In the genomic region with DNA sequence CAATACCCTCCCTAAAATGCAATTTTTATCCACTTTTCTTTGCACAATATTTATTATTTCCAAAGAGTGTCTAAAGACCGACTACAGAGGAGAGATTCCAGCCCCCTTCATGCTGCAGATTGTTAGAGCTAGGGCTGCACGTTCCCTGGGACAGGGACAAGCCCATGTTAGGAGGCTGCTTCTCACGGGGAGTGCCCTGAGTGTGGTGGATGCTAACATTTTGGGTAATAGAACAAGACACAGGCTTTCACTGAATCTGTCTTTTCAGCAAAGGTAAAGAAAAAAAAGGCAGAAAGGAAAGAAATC, we compare ENCODE assay signal across 15 cellular contexts.
A peak's percentile ranks its signal among the peaks of the same experiment; 100 is the strongest.
DNase-seq lines count a peak whose midpoint lies in the region; ATAC-seq and TF ChIP-seq lines count a peak whose summit lies in the region.
"Had no signal": no experiment of that assay in that cellular context is flagged by ENCODE, and none has a peak within 500 bp of the region (broad histone marks: within the 10 kb centered on the region; RNA-seq: fewer than 3 reads in every experiment).

No MANE protein-coding gene starts in this region.

- no peak for DNase-seq in IMR-90
- DNase-seq in esophagus muscularis mucosa (ENCODE audit: extremely low spot score): no peak
- DNase-seq in mesothelial cell of epicardium (ENCODE audit: low spot score in 2 of 2, unreplicated experiment in 2 of 2): no peak
- DNase-seq in suprapubic skin (ENCODE audit: low spot score in 2 of 2): no peak
- DNase-seq in NK-92 treated with Interleukin-12 subunit alpha and Interleukin-12 subunit beta, amount 100 ng/mL, for 24 hours (lab: John Stamatoyannopoulos, UW): no peak
- DNase-seq in central memory CD4-positive, alpha-beta T cell: no peak
- no peak for DNase-seq in NCI-H1694 treated with DMSO at 0.1 percent for 48 hours (lab: John Stamatoyannopoulos, UW)
- DNase-seq: NCI-H187 treated with DMSO at 0.1 percent for 48 hours, NCI-H69, nephron progenitor cell, SHP77 treated with DMSO at 0.1 percent for 48 hours had no signal

- H3K4me1 ChIP-seq in IMR-90 (ENCODE audit: control insufficient read depth, insufficient read depth, low read length) (peaks cover 15% of the 10 kb centered on the region), esophagus muscularis mucosa (peaks cover 0 to 16% (median 8%) of the 10 kb centered on the region in 4 donors), suprapubic skin (peaks cover 24% of the 10 kb centered on the region)

- TF ChIP-seq EP300 in esophagus muscularis mucosa (IDR thresholded peaks at IDR 0.05) (no peak), suprapubic skin (IDR thresholded peaks at IDR 0.05) (no peak)

- peak overlapping the region; percentile 58 for H3K27ac Mint-ChIP-seq in mesothelial cell of epicardium
- H3K27ac Mint-ChIP-seq: activated naive CD4-positive, alpha-beta T cell treated with anti-CD3 and anti-CD28 coated beads, Interleukin-2, amount 50 U/mL, for 24 hours; B cell; IgD-negative memory B cell; nephron progenitor cell had no signal

- no peaks in the 10 kb centered on the region for H3K27me3 ChIP-seq in IMR-90 (ENCODE audit: control insufficient read depth, insufficient read depth, low read length)
- peaks cover 0 to 19% (median 0%) of the 10 kb centered on the region in 4 donors for H3K27me3 ChIP-seq in esophagus muscularis mucosa
- no peaks in the 10 kb centered on the region for H3K27me3 ChIP-seq in suprapubic skin

- H2BK15ac ChIP-seq in IMR-90 (ENCODE audit: low read depth, low read length): peak overlapping the region; percentile 84; the same call in 2 of the 3 replicates

- whole genome bisulfite sequencing in IMR-90 (ENCODE audit: extremely low coverage in 2 of 2, insufficient read length in 1 of 2), 2 experiments: no CpG with 5 or more reads among the region's 3 CpGs
- WGBS in esophagus muscularis mucosa: 71% methylated on average over 3 of the region's 3 CpGs
- 49% methylated on average over 3 of the region's 3 CpGs for WGBS in suprapubic skin

- ATAC-seq in IMR-90 (ENCODE audit: low read depth) (peak; percentile 33), GM21737 (IDR thresholded peaks at IDR 0.05; ENCODE audit: unreplicated experiment) (no peak)

- H4K8ac ChIP-seq in IMR-90 (ENCODE audit: low read depth in 2 of 2, low read length in 2 of 2): peak overlapping the region; percentile 52 to 92

- dilution Hi-C loops in IMR-90 (cut with HindIII; ENCODE audit: low sequenced_read_pairs, unreplicated experiment): no loop called here

- no peak overlapping the region for H3K4me3 Mint-ChIP-seq in mesothelial cell of epicardium
- H3K4me3 Mint-ChIP-seq: activated naive CD4-positive, alpha-beta T cell treated with anti-CD3 and anti-CD28 coated beads, Interleukin-2, amount 50 U/mL, for 24 hours; B cell; IgD-negative memory B cell; nephron progenitor cell had no signal

- peak overlapping the region; percentile 95 for H2BK120ac ChIP-seq in IMR-90 (ENCODE audit: low read depth, low read length)

- H3K9me3 ChIP-seq in IMR-90 (ENCODE audit: control insufficient read depth, insufficient read depth, low read length): peaks cover 2% of the 10 kb centered on the region; the same call in 1 of the 2 replicates
- H3K9me3 ChIP-seq in esophagus muscularis mucosa: peaks cover 0 to 7% (median 0%) of the 10 kb centered on the region in 4 donors
- no peaks in the 10 kb centered on the region for H3K9me3 ChIP-seq in suprapubic skin

- H2BK5ac ChIP-seq in IMR-90 (ENCODE audit: low read depth, low read length, poor library complexity, severe bottlenecking): peak overlapping the region; percentile 84

- H3K4ac ChIP-seq in IMR-90 (ENCODE audit: low read depth, low read length): peak overlapping the region; percentile 91

- peak overlapping the region; percentile 31; the same call in 1 of the 2 replicates for H3K9ac ChIP-seq in IMR-90 (ENCODE audit: low read depth, low read length)

- no TSS peak for BruUV-seq in IMR-90 (replicated peaks; lab: Mats Ljungman, UMichigan)

- POLR2A ChIA-PET in IMR-90 (lab: Charles Lee; ENCODE audit: unreplicated experiment): no interaction called here

- no peaks in the 10 kb centered on the region for H4K20me1 ChIP-seq in IMR-90 (ENCODE audit: insufficient read depth, low read length)

- H2AK9ac ChIP-seq in IMR-90 (replicated peaks; ENCODE audit: low read depth, low read length, poor library complexity): peak overlapping the region; percentile 87

- H2BK20ac ChIP-seq in IMR-90 (ENCODE audit: low read depth, low read length): peak overlapping the region; percentile 90

- no peak for TF ChIP-seq RAD21 in IMR-90 (IDR thresholded peaks at IDR 0.05; ENCODE audit: low read length)

- H3K4me3 ChIP-seq in IMR-90 (ENCODE audit: insufficient read depth, low read depth, low read length) (no peak overlapping the region), esophagus muscularis mucosa (no peak overlapping the region), suprapubic skin (no peak overlapping the region)

- intact Hi-C loops in IMR-90 (cut with micrococcal nuclease): no loop called here
- intact Hi-C loops in esophagus muscularis mucosa (cut with DNase I): no loop called here

- peak overlapping the region; percentile 93 for H2AFZ ChIP-seq in IMR-90 (replicated peaks; ENCODE audit: low read length, poor library complexity)

- peak overlapping the region; percentile 79; the same call in 1 of the 2 replicates for H2AK5ac ChIP-seq in IMR-90 (ENCODE audit: low read depth, low read length)

- peak overlapping the region; percentile 12; the same call in 1 of the 2 replicates for H3K18ac ChIP-seq in IMR-90 (ENCODE audit: low read depth, low read length)

- H3K27me3 Mint-ChIP-seq in mesothelial cell of epicardium (ENCODE audit: low read depth): no peaks in the 10 kb centered on the region

- peak overlapping the region; percentile 84 for H4K91ac ChIP-seq in IMR-90 (ENCODE audit: insufficient read depth, low read depth, low read length)

- H3K56ac ChIP-seq in IMR-90 (ENCODE audit: extremely low read depth, insufficient read depth, low read length): peak overlapping the region; percentile 78

- in situ Hi-C loops in IMR-90 (cut with MboI; ENCODE audit: low sequenced_read_pairs): no loop called here

- peaks cover 3% of the 10 kb centered on the region for H3K9me3 Mint-ChIP-seq in mesothelial cell of epicardium
- H3K9me3 Mint-ChIP-seq: activated naive CD4-positive, alpha-beta T cell treated with anti-CD3 and anti-CD28 coated beads, Interleukin-2, amount 50 U/mL, for 24 hours had no signal

- TF ChIP-seq CTCF in IMR-90 (conservative IDR thresholded peaks at IDR 0.05; ENCODE audit: low read depth, low read length) (no peak), esophagus muscularis mucosa (IDR thresholded peaks at IDR 0.05) (no peak), mesothelial cell of epicardium (IDR thresholded peaks at IDR 0.05; ENCODE audit: unreplicated experiment) (no peak), suprapubic skin (IDR thresholded peaks at IDR 0.05) (no peak)

- H3K79me1 ChIP-seq in IMR-90 (ENCODE audit: low read depth in 1 of 2, low read length in 2 of 2): no peaks in the 10 kb centered on the region

- H3K9me1 ChIP-seq in IMR-90 (ENCODE audit: insufficient read depth, low read length): peaks cover 15% of the 10 kb centered on the region

- peak overlapping the region; percentile 84; the same call in 1 of the 2 replicates for H3K23ac ChIP-seq in IMR-90 (ENCODE audit: low read depth, low read length)

- CTCF ChIA-PET in IMR-90 (lab: Yijun Ruan, JAX): no interaction called here

- TF ChIP-seq POLR2A in IMR-90 (IDR thresholded peaks at IDR 0.05; ENCODE audit: low read depth, low read length) (no peak), esophagus muscularis mucosa (IDR thresholded peaks at IDR 0.05; ENCODE audit: low read depth) (no peak), suprapubic skin (IDR thresholded peaks at IDR 0.05) (no peak)

- peaks cover 2% of the 10 kb centered on the region for H3K36me3 Mint-ChIP-seq in mesothelial cell of epicardium
- H3K36me3 Mint-ChIP-seq: activated naive CD4-positive, alpha-beta T cell treated with anti-CD3 and anti-CD28 coated beads, Interleukin-2, amount 50 U/mL, for 24 hours; IgD-negative memory B cell had no signal

- peak overlapping the region; percentile 83 for H3K14ac ChIP-seq in IMR-90 (replicated peaks; ENCODE audit: low read depth, low read length)

- peaks cover 37% of the 10 kb centered on the region for H3K4me1 Mint-ChIP-seq in mesothelial cell of epicardium
- H3K4me1 Mint-ChIP-seq: activated naive CD4-positive, alpha-beta T cell treated with anti-CD3 and anti-CD28 coated beads, Interleukin-2, amount 50 U/mL, for 24 hours; B cell; IgD-negative memory B cell had no signal

- no peak overlapping the region for H3K4me2 ChIP-seq in IMR-90 (ENCODE audit: low read depth, low read length)

- H3K36me3 ChIP-seq in IMR-90 (ENCODE audit: control insufficient read depth, insufficient read depth, low read length) (no peaks in the 10 kb centered on the region), esophagus muscularis mucosa (no peaks in the 10 kb centered on the region), suprapubic skin (no peaks in the 10 kb centered on the region)

- H4K5ac ChIP-seq in IMR-90 (ENCODE audit: low read depth, low read length): peak overlapping the region; percentile 58

- H3K27ac ChIP-seq in IMR-90 (ENCODE audit: insufficient read depth, low read length) (peak overlapping the region; percentile 73), esophagus muscularis mucosa (replicated peaks in 1 of 4) (peak overlapping the region; percentile 52 to 77 (median 62)), suprapubic skin (peak overlapping the region; percentile 78)

TF ChIP-seq in IMR-90, 13 proteins besides CTCF, POLR2A, EP300 and RAD21:
- TF ChIP-seq, protein P1, sequence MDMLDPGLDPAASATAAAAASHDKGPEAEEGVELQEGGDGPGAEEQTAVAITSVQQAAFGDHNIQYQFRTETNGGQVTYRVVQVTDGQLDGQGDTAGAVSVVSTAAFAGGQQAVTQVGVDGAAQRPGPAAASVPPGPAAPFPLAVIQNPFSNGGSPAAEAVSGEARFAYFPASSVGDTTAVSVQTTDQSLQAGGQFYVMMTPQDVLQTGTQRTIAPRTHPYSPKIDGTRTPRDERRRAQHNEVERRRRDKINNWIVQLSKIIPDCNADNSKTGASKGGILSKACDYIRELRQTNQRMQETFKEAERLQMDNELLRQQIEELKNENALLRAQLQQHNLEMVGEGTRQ (IDR thresholded peaks at IDR 0.05; ENCODE audit: low read depth, low read length): no peak
